28 cellular contexts compared by ENCODE assay signal in the genomic region with DNA sequence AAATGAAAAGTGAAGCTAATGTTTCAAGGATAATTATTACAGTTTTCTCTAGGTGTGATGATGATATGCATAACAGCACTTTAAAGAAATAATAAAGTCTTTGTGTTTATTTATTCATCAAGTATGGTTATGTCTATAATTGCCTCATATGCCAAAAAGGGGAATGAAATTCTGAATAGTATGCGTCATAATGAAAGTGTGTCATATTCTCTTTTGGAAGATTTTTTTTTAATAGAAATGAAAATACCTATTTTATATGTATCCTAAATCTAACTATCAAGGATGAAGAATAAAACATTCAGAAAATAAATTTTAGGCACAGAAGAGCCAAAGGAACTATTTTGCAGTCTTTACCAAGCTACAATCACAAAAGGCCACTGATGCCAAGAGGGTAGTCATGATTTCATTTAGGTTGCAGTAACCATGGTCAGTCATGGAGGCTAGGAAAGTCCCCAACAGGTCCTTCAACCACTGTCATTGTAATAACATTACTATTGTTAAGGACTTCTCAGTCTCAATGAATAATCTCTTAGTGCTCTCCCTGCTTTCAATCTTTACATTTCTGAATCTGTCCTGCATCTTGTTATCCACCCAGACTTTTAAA.
"Had no signal": no experiment of that assay in that cellular context is flagged by ENCODE, and none has a peak within 500 bp of the region (broad histone marks: within the 10 kb centered on the region; RNA-seq: fewer than 3 reads in every experiment).

No MANE protein-coding gene starts in this region.

- ATAC-seq: activated CD4-positive, CD25-positive, alpha-beta regulatory T cell treated with anti-CD3 and anti-CD28 coated beads, Interleukin-2, amount 50 U/mL, for 24 hours; activated CD8-positive, alpha-beta memory T cell treated with anti-CD3 and anti-CD28 coated beads, Interleukin-2, amount 10 ng/mL, durations not matched to agents 7 days and 5 days; activated CD8-positive, alpha-beta T cell treated with anti-CD3 and anti-CD28 coated beads, Interleukin-2, amount 10 ng/mL, durations not matched to agents 7 days and 5 days; esophagus mucosa; T-helper 17 cell had no signal

- H3K27me3 ChIP-seq: brain microvascular endothelial cell had no signal

- H3K27ac Mint-ChIP-seq: activated B cell treated with CpG ODN at 0.5 μM for 24 hours; activated CD4-positive, alpha-beta memory T cell treated with anti-CD3 and anti-CD28 coated beads for 36 hours; activated CD4-positive, alpha-beta T cell treated with anti-CD3 and anti-CD28 coated beads, Interleukin-2, amount 10 ng/mL, durations not matched to agents 24 days and 14 days; activated CD8-positive, alpha-beta memory T cell treated with anti-CD3 and anti-CD28 coated beads, Interleukin-2, amount 10 ng/mL, durations not matched to agents 7 days and 5 days; activated CD8-positive, alpha-beta T cell treated with anti-CD3 and anti-CD28 coated beads, Interleukin-2, amount 10 ng/mL, durations not matched to agents 7 days and 5 days; activated naive CD8-positive, alpha-beta T cell; activated T-helper 1 cell treated with anti-CD3 and anti-CD28 coated beads, Interleukin-12 subunit alpha, Interleukin-12 subunit beta, Interleukin-2, Interleukin-4 antibody, amounts not matched to agents 30 ng/mL and 10 ng/mL and 1 ng/mL, durations not matched to agents 14 hours and 24 hours and 36 hours; dendritic cell treated with granulocyte-macrophage colony-stimulating factor and Interleukin-4, amounts not matched to agents 40 ng/mL and 50 ng/mL, for 4 days; endodermal cell; T-helper 17 cell; T-helper 2 cell treated with Interferon-gamma antibody and Interleukin-4, amounts not matched to agents 5 μg/mL and 100 μg/mL, for 36 hours had no signal

- H3K4me1 Mint-ChIP-seq: activated B cell treated with CpG ODN at 0.5 μM for 24 hours; activated CD4-positive, alpha-beta T cell treated with anti-CD3 and anti-CD28 coated beads, Interleukin-2, amount 10 ng/mL, durations not matched to agents 24 days and 14 days; activated CD8-positive, alpha-beta memory T cell treated with anti-CD3 and anti-CD28 coated beads, Interleukin-2, amount 10 ng/mL, durations not matched to agents 7 days and 5 days; central memory CD8-positive, alpha-beta T cell; endodermal cell; T-helper 17 cell had no signal

- H3K4me3 Mint-ChIP-seq: activated B cell treated with CpG ODN at 0.5 μM for 24 hours; activated CD4-positive, alpha-beta memory T cell treated with anti-CD3 and anti-CD28 coated beads for 36 hours; activated CD4-positive, alpha-beta T cell treated with anti-CD3 and anti-CD28 coated beads, Interleukin-2, amount 10 ng/mL, durations not matched to agents 24 days and 14 days; activated CD8-positive, alpha-beta memory T cell treated with anti-CD3 and anti-CD28 coated beads, Interleukin-2, amount 10 ng/mL, durations not matched to agents 7 days and 5 days; activated CD8-positive, alpha-beta T cell treated with anti-CD3 and anti-CD28 coated beads, Interleukin-2, amount 10 ng/mL, durations not matched to agents 7 days and 5 days; activated naive CD8-positive, alpha-beta T cell; activated T-helper 1 cell treated with anti-CD3 and anti-CD28 coated beads, Interleukin-12 subunit alpha, Interleukin-12 subunit beta, Interleukin-2, Interleukin-4 antibody, amounts not matched to agents 30 ng/mL and 10 ng/mL and 1 ng/mL, durations not matched to agents 14 hours and 24 hours and 36 hours; central memory CD8-positive, alpha-beta T cell; dendritic cell treated with granulocyte-macrophage colony-stimulating factor and Interleukin-4, amounts not matched to agents 40 ng/mL and 50 ng/mL, for 4 days; endodermal cell; T-helper 17 cell; T-helper 2 cell treated with Interferon-gamma antibody and Interleukin-4, amounts not matched to agents 5 μg/mL and 100 μg/mL, for 36 hours had no signal

- H3K27ac ChIP-seq: brain microvascular endothelial cell, coronary artery, dorsolateral prefrontal cortex, WERI-Rb-1 had no signal

- H3K36me3 ChIP-seq: brain microvascular endothelial cell, WERI-Rb-1 had no signal

- DNase-seq: activated B cell treated with CpG ODN at 0.5 μM for 24 hours; activated CD4-positive, alpha-beta memory T cell treated with anti-CD3 and anti-CD28 coated beads for 36 hours; activated CD4-positive, alpha-beta T cell treated with anti-CD3 and anti-CD28 coated beads, Interleukin-2, amount 10 ng/mL, durations not matched to agents 24 days and 14 days; activated CD8-positive, alpha-beta memory T cell treated with anti-CD3 and anti-CD28 coated beads, Interleukin-2, amount 10 ng/mL, durations not matched to agents 7 days and 5 days; activated CD8-positive, alpha-beta memory T cell treated with anti-CD3 and anti-CD28 coated beads, Interleukin-2, amount 50 U/mL, for 4 hours; activated CD8-positive, alpha-beta T cell treated with anti-CD3 and anti-CD28 coated beads, Interleukin-2, amount 10 ng/mL, durations not matched to agents 7 days and 5 days; activated gamma-delta T cell treated with Interleukin-2 at 50 U/mL for 16 hours; activated naive CD4-positive, alpha-beta T cell treated with anti-CD3 and anti-CD28 coated beads, Interleukin-2, amount 50 U/mL, for 16 hours; activated naive CD4-positive, alpha-beta T cell treated with Interleukin-2 at 50 U/mL for 16 hours; activated T-cell treated with anti-CD3 and anti-CD28 coated beads, Interleukin-2, amount 50 U/mL, for 1 hour; activated T-cell treated with anti-CD3 and anti-CD28 coated beads, Interleukin-2, amount 50 U/mL, for 48 hours; amniotic stem cell; brain microvascular endothelial cell; dorsolateral prefrontal cortex; effector memory CD4-positive, alpha-beta T cell; endodermal cell; foreskin fibroblast; T-helper 17 cell; T1000; WERI-Rb-1 had no signal

- H3K27me3 Mint-ChIP-seq: activated B cell treated with CpG ODN at 0.5 μM for 24 hours; activated CD4-positive, alpha-beta memory T cell treated with anti-CD3 and anti-CD28 coated beads for 36 hours; activated CD4-positive, alpha-beta T cell treated with anti-CD3 and anti-CD28 coated beads, Interleukin-2, amount 10 ng/mL, durations not matched to agents 24 days and 14 days; activated CD8-positive, alpha-beta memory T cell treated with anti-CD3 and anti-CD28 coated beads, Interleukin-2, amount 10 ng/mL, durations not matched to agents 7 days and 5 days; activated naive CD8-positive, alpha-beta T cell; central memory CD8-positive, alpha-beta T cell; dendritic cell treated with granulocyte-macrophage colony-stimulating factor and Interleukin-4, amounts not matched to agents 40 ng/mL and 50 ng/mL, for 4 days; T-helper 17 cell had no signal

- H3K4me3 ChIP-seq: coronary artery, dorsolateral prefrontal cortex had no signal

- H3K36me3 Mint-ChIP-seq: activated CD4-positive, alpha-beta memory T cell treated with anti-CD3 and anti-CD28 coated beads for 36 hours; activated CD8-positive, alpha-beta memory T cell treated with anti-CD3 and anti-CD28 coated beads, Interleukin-2, amount 10 ng/mL, durations not matched to agents 7 days and 5 days; activated naive CD8-positive, alpha-beta T cell had no signal
